In the genomic region with DNA sequence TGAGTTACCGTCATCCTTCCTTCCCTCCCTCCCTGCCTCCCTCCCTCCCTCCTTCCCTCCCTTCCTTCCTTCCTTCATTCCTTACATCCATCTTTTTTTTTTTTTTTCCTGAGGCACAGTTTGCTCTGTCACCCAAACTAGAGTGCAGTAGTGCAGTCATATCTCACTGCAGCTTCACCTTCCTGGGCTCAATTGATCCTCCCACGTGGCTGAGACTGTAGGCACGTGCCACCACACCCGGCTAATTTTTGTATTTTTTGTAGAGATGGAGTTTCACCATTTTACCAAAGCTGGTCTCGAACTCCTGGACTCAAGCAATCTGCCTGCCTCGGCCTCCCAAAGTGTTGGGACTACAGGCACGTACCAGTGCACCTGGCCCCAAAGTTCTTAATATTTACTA, we compare ENCODE assay signal across 19 cellular contexts. TPM values are rescaled to one million over a fixed set of nuclear protein-coding genes. Genes with fewer than 3 reads are reported as not detected.
DNase-seq lines count a peak whose midpoint lies in the region; ATAC-seq, FAIRE-seq and TF ChIP-seq lines count a peak whose summit lies in the region.
"Had no signal": no experiment of that assay in that cellular context is flagged by ENCODE, and none has a peak within 500 bp of the region (broad histone marks: within the 10 kb centered on the region; RNA-seq: fewer than 3 reads in every experiment).

No MANE protein-coding gene starts in this region.

- H3K36me3 Mint-ChIP-seq in T-helper 17 cell (ENCODE audit: low read depth), result peaks cover 2% of the 10 kb centered on the region

- ATAC-seq in T-helper 17 cell (no peak), K562 (peak; percentile 25; the same call in 1 of the 3 replicates), GM18517 (IDR thresholded peaks at IDR 0.05; ENCODE audit: unreplicated experiment) (no peak), HG03196 (IDR thresholded peaks at IDR 0.05; ENCODE audit: unreplicated experiment) (no peak)
- ATAC-seq in stimulated activated naive CD8-positive, alpha-beta T cell treated with anti-CD3 and anti-CD28 coated beads, Interleukin-15, amount 100 ng/mL, for 72 hours, result peak; percentile 68

- intact Hi-C loops in K562 (cut with micrococcal nuclease), result no loop called here

- no peak for FAIRE-seq in K562 (lab: Jason Lieb, UNC)
- FAIRE-seq: islet of Langerhans, TTC549 had no signal

- no peak overlapping the region for H3K9ac ChIP-seq in K562 (ENCODE audit: insufficient read depth in 1 of 2, low read depth in 2 of 2, low read length in 2 of 2)

- no peaks in the 10 kb centered on the region for H3K27me3 Mint-ChIP-seq in T-helper 17 cell
- no peaks in the 10 kb centered on the region for H3K27me3 Mint-ChIP-seq in stimulated activated naive CD8-positive, alpha-beta T cell treated with anti-CD3 and anti-CD28 coated beads, Interleukin-15, amount 100 ng/mL, for 72 hours
- H3K27me3 Mint-ChIP-seq: stimulated activated naive B cell treated with anti-CD40 and anti-IgM and Interleukin-4, amounts not matched to agents 10 μg/mL and 1 μg/mL and 100 μg/mL, for 72 hours had no signal

- no peaks in the 10 kb centered on the region for H3K36me3 ChIP-seq in K562 (ENCODE audit: control insufficient read depth, insufficient read depth, low read length)
- H3K36me3 ChIP-seq: breast epithelium, transverse colon had no signal

- H3K4me3 Mint-ChIP-seq in T-helper 17 cell, result peak overlapping the region; percentile 74
- peak overlapping the region; percentile 34 to 39 for H3K4me3 Mint-ChIP-seq in stimulated activated naive CD8-positive, alpha-beta T cell treated with anti-CD3 and anti-CD28 coated beads, Interleukin-15, amount 100 ng/mL, for 72 hours

- peaks cover 57% of the 10 kb centered on the region for H3K4me1 Mint-ChIP-seq in T-helper 17 cell
- peaks cover 83% of the 10 kb centered on the region for H3K4me1 Mint-ChIP-seq in stimulated activated naive CD8-positive, alpha-beta T cell treated with anti-CD3 and anti-CD28 coated beads, Interleukin-15, amount 100 ng/mL, for 72 hours

- POLR2A ChIA-PET in K562 (lab: Yijun Ruan, JAX), result interaction anchor here (0.8 to 1.2 kb wide), 3 partner anchors 9 to 20 kb away, joined by 3 to 5 read pairs (median 3); no protein-coding TSS in a partner anchor

- no peak overlapping the region for H3K4me2 ChIP-seq in K562 (ENCODE audit: insufficient read depth, low read length)
- H3K4me2 ChIP-seq: hepatocyte, smooth muscle cell had no signal

- CTCF ChIA-PET in K562 (lab: Yijun Ruan, JAX; ENCODE audit: low intra/inter-chr PET ratio), result no interaction called here

- H3K9me3 ChIP-seq in T-helper 17 cell (ENCODE audit: control insufficient read depth, low read length, poor library complexity, severe bottlenecking), result no peaks in the 10 kb centered on the region
- no peaks in the 10 kb centered on the region for H3K9me3 ChIP-seq in K562 (replicated peaks; ENCODE audit: control insufficient read depth, insufficient read depth, low read depth, low read length)
- H3K9me3 ChIP-seq: breast epithelium, transverse colon had no signal

- H3K27ac ChIP-seq in K562 (ENCODE audit: extremely low read depth, low read depth, low read length), result no peak overlapping the region
- H3K27ac ChIP-seq: breast epithelium, hepatocyte, transverse colon had no signal

- H4K20me1 ChIP-seq in K562 (replicated peaks; ENCODE audit: control insufficient read depth, insufficient read depth, low read length), result no peaks in the 10 kb centered on the region

- BruUV-seq in K562 (replicated peaks; lab: Mats Ljungman, UMichigan), result no TSS peak

- no peaks in the 10 kb centered on the region for H3K27me3 ChIP-seq in K562 (ENCODE audit: control insufficient read depth in 2 of 2, insufficient read depth in 2 of 2, low read length in 2 of 2)
- H3K27me3 ChIP-seq: breast epithelium, hepatocyte, transverse colon had no signal

- H2AFZ ChIP-seq in K562 (ENCODE audit: low read depth, low read length), result no peak overlapping the region
- H2AFZ ChIP-seq: hepatocyte had no signal

- in situ Hi-C loops in K562 (cut with MboI), result no loop called here

- H3K27ac Mint-ChIP-seq in T-helper 17 cell, result peak overlapping the region; percentile 62
- H3K27ac Mint-ChIP-seq in stimulated activated naive CD8-positive, alpha-beta T cell treated with anti-CD3 and anti-CD28 coated beads, Interleukin-15, amount 100 ng/mL, for 72 hours, result peak overlapping the region; percentile 10 to 34

- no peak overlapping the region for H3K4me3 ChIP-seq in K562
- H3K4me3 ChIP-seq: breast epithelium, hepatocyte, lung, smooth muscle cell, transverse colon had no signal

- peaks cover 1% of the 10 kb centered on the region for H3K9me1 ChIP-seq in K562 (ENCODE audit: control insufficient read depth, insufficient read depth, low read length)

- peaks cover 5 to 12% of the 10 kb centered on the region in 2 experiments; a peak in 4 of 5 replicates for H3K4me1 ChIP-seq in K562 (replicated peaks in 1 of 2; ENCODE audit: control insufficient read depth in 2 of 2, insufficient read depth in 2 of 2, low read length in 2 of 2)

- no peak for TF ChIP-seq POLR2A in K562 (conservative IDR thresholded peaks at IDR 0.05)

- DNase-seq in activated naive CD4-positive, alpha-beta T cell treated with Interleukin-2 at 50 U/mL for 16 hours, result peak; percentile 18
- DNase-seq in activated naive CD4-positive, alpha-beta T cell (lab: John Stamatoyannopoulos, UW), result no peak
- DNase-seq in T-helper 17 cell (no peak), K562 (ENCODE audit: extremely low read depth in 1 of 4, low spot score in 3 of 4) (no peak), middle frontal gyrus (ENCODE audit: extremely low spot score, low spot score) (no peak)
- DNase-seq in stimulated activated naive CD8-positive, alpha-beta T cell treated with anti-CD3 and anti-CD28 coated beads, Interleukin-15, amount 100 ng/mL, for 72 hours, result no peak
- DNase-seq: COR-L47; NCI-H1105 treated with DMSO at 0.1 percent for 48 hours; NCI-H524 treated with DMSO at 0.1 percent for 48 hours; stimulated activated naive B cell treated with anti-CD40 and anti-IgM and Interleukin-4, amounts not matched to agents 10 μg/mL and 1 μg/mL and 100 μg/mL, for 72 hours; transverse colon had no signal

- 68% methylated on average over 6 of the region's 7 CpGs for WGBS in K562 (ENCODE audit: insufficient coverage, low coverage, missing lambda C conversion rate)

- H3K9me3 Mint-ChIP-seq in stimulated activated naive CD8-positive, alpha-beta T cell treated with anti-CD3 and anti-CD28 coated beads, Interleukin-15, amount 100 ng/mL, for 72 hours, result no peaks in the 10 kb centered on the region
- H3K9me3 Mint-ChIP-seq: stimulated activated naive B cell treated with anti-CD40 and anti-IgM and Interleukin-4, amounts not matched to agents 10 μg/mL and 1 μg/mL and 100 μg/mL, for 72 hours had no signal

- no peak for TF ChIP-seq EP300 in K562 (IDR thresholded peaks at IDR 0.05; ENCODE audit: low read length)

- no peak for TF ChIP-seq RAD21 in K562 (CRISPR knock-in tag; conservative IDR thresholded peaks at IDR 0.05 in 1 of 2, IDR thresholded peaks at IDR 0.05 in 1 of 2)

- H3K79me2 ChIP-seq in K562 (ENCODE audit: control insufficient read depth, insufficient read depth, low read length), result peaks cover 96% of the 10 kb centered on the region

- no peak for TF ChIP-seq CTCF in K562 (IDR thresholded peaks at IDR 0.05 in 2 of 3, conservative IDR thresholded peaks at IDR 0.05 in 1 of 3; ENCODE audit: insufficient read depth in 2 of 3, low read depth in 1 of 3, low read length in 3 of 3)

TF ChIP-seq in K562, 482 proteins besides CTCF, POLR2A, EP300 and RAD21 (continues in another document):
- TF ChIP-seq ZNF143 (CRISPR knock-in tag; IDR thresholded peaks at IDR 0.05), result no peak
- TF ChIP-seq SIX5 (IDR thresholded peaks at IDR 0.05; ENCODE audit: borderline replicate concordance in 1 of 2, insufficient read depth in 1 of 2, low read depth in 1 of 2, low read length in 2 of 2), result no peak
- TF ChIP-seq BMI1 (IDR thresholded peaks at IDR 0.05; ENCODE audit: low read length), result no peak
- TF ChIP-seq EP400 (IDR thresholded peaks at IDR 0.05), result peak; percentile 29; the same call in 1 of the 2 replicates
- no peak for TF ChIP-seq HMGN3 (IDR thresholded peaks at IDR 0.05; ENCODE audit: borderline replicate concordance, extremely low read depth, insufficient read length, low read depth, low read length)
- TF ChIP-seq, protein P1, sequence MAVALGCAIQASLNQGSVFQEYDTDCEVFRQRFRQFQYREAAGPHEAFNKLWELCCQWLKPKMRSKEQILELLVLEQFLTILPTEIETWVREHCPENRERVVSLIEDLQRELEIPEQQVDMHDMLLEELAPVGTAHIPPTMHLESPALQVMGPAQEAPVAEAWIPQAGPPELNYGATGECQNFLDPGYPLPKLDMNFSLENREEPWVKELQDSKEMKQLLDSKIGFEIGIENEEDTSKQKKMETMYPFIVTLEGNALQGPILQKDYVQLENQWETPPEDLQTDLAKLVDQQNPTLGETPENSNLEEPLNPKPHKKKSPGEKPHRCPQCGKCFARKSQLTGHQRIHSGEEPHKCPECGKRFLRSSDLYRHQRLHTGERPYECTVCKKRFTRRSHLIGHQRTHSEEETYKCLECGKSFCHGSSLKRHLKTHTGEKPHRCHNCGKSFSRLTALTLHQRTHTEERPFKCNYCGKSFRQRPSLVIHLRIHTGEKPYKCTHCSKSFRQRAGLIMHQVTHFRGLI (CRISPR knock-in tag; IDR thresholded peaks at IDR 0.05), result no peak
- peak; percentile 15; the same call in 1 of the 2 replicates for TF ChIP-seq RAD51 (IDR thresholded peaks at IDR 0.05; ENCODE audit: borderline replicate concordance, low read depth)
- no peak for TF ChIP-seq ARHGAP35 (IDR thresholded peaks at IDR 0.05; ENCODE audit: partially characterized antibody)
- no peak for TF ChIP-seq NFIX (CRISPR knock-in tag; IDR thresholded peaks at IDR 0.05; ENCODE audit: low read depth)

RNA-seq across cellular contexts. Expression of a gene that starts 25.8 kb away (rescaled TPM):
- total RNA-seq in T-helper 17 cell, result 100 to 1,000 TPM; 219 to 288 TPM
- total RNA-seq in K562 (2011; cell fraction: chromatin; rRNA removed; ENCODE audit: low replicate concordance), result 55.7 and 143 TPM in 2 replicates
- total RNA-seq in K562 (2011; cell fraction: nucleolus; rRNA removed), result 31.0 and 37.8 TPM in 2 replicates
- total RNA-seq in K562 (2011; cell fraction: nucleoplasm; rRNA removed), result 72.7 and 100 TPM in 2 replicates
- total RNA-seq in K562 (2014; rRNA removed), result 21.7 and 31.2 TPM in 2 replicates
- total RNA-seq in K562 (2014; rRNA removed; fragmentation: Illumina TruSeq; extraction: Trizol), result 49.7 and 50.3 TPM in 2 replicates
- total RNA-seq in K562 (2015; rRNA removed; fragmentation: Illumina TruSeq; extraction: Trizol), result 44.6 and 46.1 TPM in 2 replicates
- total RNA-seq in K562 (2021), result 48.8 and 54.3 TPM in 2 replicates
- 17.3 and 23.1 TPM in 2 replicates for polyA plus RNA-seq in K562 (2011; rRNA removed)
- 12.0 and 15.1 TPM in 2 replicates for polyA plus RNA-seq in K562 (2011; cell fraction: cytosol; rRNA removed)
- 47.4 and 78.4 TPM in 2 replicates for polyA plus RNA-seq in K562 (2011; cell fraction: nucleus; rRNA removed)
- 29.3 and 55.6 TPM in 2 replicates for polyA plus RNA-seq in K562 (2012)
- polyA plus RNA-seq in K562 (2014; fragmentation: Illumina TruSeq; extraction: Trizol), result 38.7 and 42.8 TPM in 2 replicates
- polyA plus RNA-seq in K562 (2014; fragmentation: Nextera tagmentation; extraction: Ambion mirVana), result 10 to 100 TPM; 24.3 to 34.8 TPM
- polyA plus RNA-seq in K562 (2014; rRNA removed), result 19.5 and 21.2 TPM in 2 replicates
- 35.6 and 53.7 TPM in 2 replicates for polyA minus RNA-seq in K562 (2011; rRNA and poly(A)+ RNA removed)
- 23.0 and 36.5 TPM in 2 replicates for polyA minus RNA-seq in K562 (2011; cell fraction: cytosol; rRNA and poly(A)+ RNA removed)
- polyA minus RNA-seq in K562 (2011; cell fraction: nucleus; rRNA and poly(A)+ RNA removed), result 50.5 and 79.3 TPM in 2 replicates

Comparison
In these comparisons a context has a peak if more than half of its experiments do, and no peak if none do; other contexts are left out.
1. ATAC-seq: peak in K562 (single experiment) and stimulated activated naive CD8-positive, alpha-beta T cell treated with anti-CD3 and anti-CD28 coated beads, Interleukin-15, amount 100 ng/mL, for 72 hours (single experiment); none in T-helper 17 cell (single experiment), GM18517 (single experiment) and HG03196 (single experiment).